26 cellular contexts compared by ENCODE assay signal in genomic region chrX:13386092-13386491, GRCh38.
A peak's percentile ranks its signal among the peaks of the same experiment; 100 is the strongest.
DNase-seq lines count a peak whose midpoint lies in the region; ATAC-seq, FAIRE-seq and TF ChIP-seq lines count a peak whose summit lies in the region.
"Had no signal": no experiment of that assay in that cellular context is flagged by ENCODE, and none has a peak within 500 bp of the region (broad histone marks: within the 10 kb centered on the region; RNA-seq: fewer than 3 reads in every experiment).

No MANE protein-coding gene starts in this region.

- H3K4me1 ChIP-seq in SJCRH30 (peaks cover 35% of the 10 kb centered on the region), trophoblast cell (ENCODE audit: control insufficient read depth in 1 of 2, insufficient read depth in 2 of 2, low read length in 2 of 2) (no peaks in the 10 kb centered on the region), colonic mucosa (no peaks in the 10 kb centered on the region)
- H3K4me1 ChIP-seq: Caco-2 had no signal

- H2BK12ac ChIP-seq in trophoblast cell (ENCODE audit: low read length), result no peak overlapping the region

- no peak overlapping the region for H3K4me3 Mint-ChIP-seq in brain
- H3K4me3 Mint-ChIP-seq: CD8-positive, alpha-beta T cell; GM23338; H9 had no signal

- peak overlapping the region in 3 of 5 experiments; percentile 40 to 83 (median 56) for H3K27ac Mint-ChIP-seq in brain
- H3K27ac Mint-ChIP-seq: CD8-positive, alpha-beta T cell; GM23338; H9 had no signal

- no peak overlapping the region for H2AK5ac ChIP-seq in trophoblast cell (ENCODE audit: low read length)

- peaks cover 69% of the 10 kb centered on the region for H3K4me1 Mint-ChIP-seq in brain

- H3K36me3 ChIP-seq in SJCRH30 (no peaks in the 10 kb centered on the region), trophoblast cell (ENCODE audit: control insufficient read depth in 1 of 2, insufficient read depth in 2 of 2, low read length in 2 of 2) (no peaks in the 10 kb centered on the region), colonic mucosa (no peaks in the 10 kb centered on the region)
- H3K36me3 ChIP-seq: MG63 had no signal

- H3K27me3 ChIP-seq in SJCRH30 (no peaks in the 10 kb centered on the region), trophoblast cell (ENCODE audit: insufficient read depth, low read length) (no peaks in the 10 kb centered on the region), colonic mucosa (no peaks in the 10 kb centered on the region)
- H3K27me3 ChIP-seq: MG63 had no signal

- peak; percentile 87 for FAIRE-seq in GM12891 (lab: Jason Lieb, UNC)
- FAIRE-seq: HTR-8/SVneo had no signal

- no peaks in the 10 kb centered on the region for H3K79me2 ChIP-seq in trophoblast cell (ENCODE audit: control insufficient read depth, insufficient read depth, low read length, poor library complexity)

- H3K9ac ChIP-seq in trophoblast cell (ENCODE audit: low read length), result no peak overlapping the region
- H3K9ac ChIP-seq in colonic mucosa (ENCODE audit: low read depth in 2 of 2, low read length in 2 of 2), result no peak overlapping the region

- no peak for DNase-seq in GM12891 (ENCODE audit: insufficient read length, low spot score)
- DNase-seq in SJCRH30, result no peak
- DNase-seq in trophoblast cell, result no peak
- no peak for DNase-seq in colonic mucosa
- DNase-seq in NCI-H2227 (lab: John Stamatoyannopoulos, UW; ENCODE audit: unreplicated experiment), result no peak
- DNase-seq: C1 segment of cervical spinal cord; Caco-2; CD8-positive, alpha-beta T cell; EL; GDM1; H9; KG1; MG63; NCI-H1694; NCI-H2029 treated with DMSO at 0.1 percent for 48 hours; NCI-H2227 treated with DMSO at 0.1 percent for 48 hours; NCI-H526 treated with DMSO at 0.1 percent for 48 hours; SHP77; SW 1271 had no signal

- H2BK5ac ChIP-seq in trophoblast cell (ENCODE audit: low read depth, low read length, poor library complexity), result no peak overlapping the region

- no peak overlapping the region for H4K12ac ChIP-seq in trophoblast cell (ENCODE audit: low read depth, low read length)

- H3K79me1 ChIP-seq in trophoblast cell (ENCODE audit: low read length), result no peaks in the 10 kb centered on the region

- peak overlapping the region; percentile 14 for H4K91ac ChIP-seq in trophoblast cell (ENCODE audit: low read depth, low read length)

- H3K18ac ChIP-seq in trophoblast cell (ENCODE audit: low read length), result no peak overlapping the region

- H3K36me3 Mint-ChIP-seq in brain, result peaks cover 12% of the 10 kb centered on the region
- H3K36me3 Mint-ChIP-seq: CD8-positive, alpha-beta T cell had no signal

- no peak for TF ChIP-seq POLR2A in GM12891 (IDR thresholded peaks at IDR 0.05; ENCODE audit: low read depth, low read length)

- no peak overlapping the region for H3K23ac ChIP-seq in trophoblast cell (ENCODE audit: low read length)

- H4K8ac ChIP-seq in trophoblast cell (ENCODE audit: low read depth, low read length), result no peak overlapping the region

- no CpG with 5 or more reads among the region's 3 CpGs for WGBS in trophoblast cell (ENCODE audit: extremely low coverage, insufficient coverage, insufficient read length)

- H3K27ac ChIP-seq in SJCRH30 (peak overlapping the region; percentile 63), trophoblast cell (ENCODE audit: low read depth, low read length) (no peak overlapping the region), colonic mucosa (no peak overlapping the region)
- H3K27ac ChIP-seq: RWPE1 had no signal

- intact Hi-C loops in colonic mucosa (cut with DNase I), result no loop called here

- H3K9me3 ChIP-seq in SJCRH30 (replicated peaks), result peaks cover 3% of the 10 kb centered on the region; the same call in 1 of the 2 replicates
- H3K9me3 ChIP-seq in trophoblast cell (ENCODE audit: insufficient read depth, low read depth, low read length), result no peaks in the 10 kb centered on the region
- H3K9me3 ChIP-seq in colonic mucosa, result no peaks in the 10 kb centered on the region
- H3K9me3 ChIP-seq: A549, Caco-2, MG63 had no signal

- peaks cover 2 to 15% (median 7%) of the 10 kb centered on the region in 5 experiments for H3K9me3 Mint-ChIP-seq in brain

- H3K27me3 Mint-ChIP-seq in brain, result no peaks in the 10 kb centered on the region

- H3K4me3 ChIP-seq in SJCRH30, result no peak overlapping the region
- no peak overlapping the region for H3K4me3 ChIP-seq in trophoblast cell (ENCODE audit: low read depth, low read length)
- H3K4me3 ChIP-seq in colonic mucosa, result no peak overlapping the region
- H3K4me3 ChIP-seq: A549, GM23338, MG63 had no signal

- no peak overlapping the region for H3K14ac ChIP-seq in trophoblast cell (ENCODE audit: low read length)

- H3K4me2 ChIP-seq in trophoblast cell (ENCODE audit: low read length), result no peak overlapping the region
- H3K4me2 ChIP-seq: A549, GM23338 had no signal

- no peak overlapping the region for H2BK120ac ChIP-seq in trophoblast cell (ENCODE audit: insufficient read depth, low read length, poor library complexity)

- TF ChIP-seq CTCF in brain (conservative IDR thresholded peaks at IDR 0.05) (no peak), colonic mucosa (IDR thresholded peaks at IDR 0.05) (no peak)

- no peak for ATAC-seq in GM19328 (IDR thresholded peaks at IDR 0.05; ENCODE audit: unreplicated experiment)
- ATAC-seq: A549; CD8-positive, alpha-beta T cell; GM23338; Panc1 had no signal

- no peak overlapping the region for H2AFZ ChIP-seq in trophoblast cell (ENCODE audit: insufficient read depth, low read length, poor library complexity)
- H2AFZ ChIP-seq: GM23338 had no signal

- no peak overlapping the region for H3K4ac ChIP-seq in trophoblast cell (ENCODE audit: low read depth, low read length)

TF ChIP-seq in GM12891, 5 proteins besides CTCF, POLR2A, EP300 and RAD21:
- TF ChIP-seq TAF1 (IDR thresholded peaks at IDR 0.05; ENCODE audit: low read depth, low read length) (no peak), POLR2AphosphoS5 (IDR thresholded peaks at IDR 0.05; ENCODE audit: low read depth, low read length) (no peak)
TF ChIP-seq in GM12891: peak in this region for 0.
